Comparison of ENCODE assay signal across 16 cellular contexts in the genomic region with DNA sequence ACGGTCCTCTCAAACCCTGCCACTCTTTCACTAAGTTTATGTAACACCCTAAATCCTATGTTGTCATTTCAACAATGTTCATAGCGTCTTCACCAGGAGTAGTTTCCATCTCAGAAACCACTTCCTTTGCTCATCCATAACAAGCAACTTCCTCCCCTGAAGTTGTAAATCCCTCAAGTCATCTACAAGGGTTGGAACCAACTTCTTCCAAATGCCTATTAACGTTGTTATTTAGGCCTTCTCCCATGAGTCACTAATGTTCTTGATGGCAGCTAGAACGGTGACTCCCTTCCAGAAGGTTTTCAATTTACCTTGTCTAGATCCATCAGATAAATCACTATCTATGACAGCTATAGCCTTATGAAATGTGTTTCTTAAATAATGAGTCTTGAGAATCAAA.
"Had no signal": no experiment of that assay in that cellular context is flagged by ENCODE, and none has a peak within 500 bp of the region (broad histone marks: within the 10 kb centered on the region; RNA-seq: fewer than 3 reads in every experiment).

No MANE protein-coding gene starts in this region.

- H3K4me3 ChIP-seq: esophagus muscularis mucosa, tibial artery, uterus had no signal

- DNase-seq: activated CD4-positive, alpha-beta T cell treated with anti-CD3 and anti-CD28 coated beads for 1 hour; activated CD4-positive, alpha-beta T cell treated with anti-CD3 and anti-CD28 coated beads, Interleukin-2, amount 50 U/mL, for 4 hours; activated naive CD4-positive, alpha-beta T cell treated with anti-CD3 and anti-CD28 coated beads for 36 hours; activated naive CD8-positive, alpha-beta T cell treated with anti-CD3 and anti-CD28 coated beads, Interleukin-2, amount 50 U/mL, for 24 hours; aorta; cortex of kidney; effector CD4-positive, alpha-beta T cell; hypothalamus; kidney glomerular epithelial cell; left ventricle myocardium superior; natural killer cell; tibial artery; uterus had no signal

- H3K9me3 ChIP-seq: esophagus muscularis mucosa, neutrophil, tibial artery, uterus had no signal

- H3K4me1 ChIP-seq: uterus had no signal

- H3K36me3 ChIP-seq: esophagus muscularis mucosa, neutrophil, tibial artery, uterus had no signal

- ATAC-seq: activated naive CD8-positive, alpha-beta T cell treated with anti-CD3 and anti-CD28 coated beads, Interleukin-2, amount 50 U/mL, for 24 hours; left ventricle myocardium superior; natural killer cell; stimulated activated memory B cell treated with anti-CD40 and anti-IgM and Interleukin-4, amounts not matched to agents 10 μg/mL and 1 μg/mL and 100 μg/mL, for 72 hours had no signal

- H3K27ac ChIP-seq: esophagus muscularis mucosa, neutrophil, tibial artery, uterus had no signal

- H3K27me3 ChIP-seq: esophagus muscularis mucosa, neutrophil, tibial artery, uterus had no signal
